In genomic region chr20:32582659-32583580, GRCh38 we compare ENCODE assay signal across 7 cellular contexts. TPM values are rescaled to one million over a fixed set of nuclear protein-coding genes. Genes with fewer than 3 reads are reported as not detected.
DNase-seq lines count a peak whose midpoint lies in the region; ATAC-seq and TF ChIP-seq lines count a peak whose summit lies in the region.

No MANE protein-coding gene starts in this region.

- TF ChIP-seq POLR2A in Peyer's patch (IDR thresholded peaks at IDR 0.05): no peak

- H3K4me1 ChIP-seq in Peyer's patch (peaks cover 0 to 38% (median 7%) of the 10 kb centered on the region in 4 donors), left lung (peaks cover 0 to 22% of the 10 kb centered on the region in 2 donors), thoracic aorta (ENCODE audit: control insufficient read depth in 1 of 2, low read depth in 2 of 2) (peaks cover 0 to 5% of the 10 kb centered on the region in 2 donors)

- H3K4me1 Mint-ChIP-seq in MCF 10A (ENCODE audit: insufficient read depth, unreplicated experiment): peaks cover 5% of the 10 kb centered on the region

- in situ Hi-C loops in GM13976 (cut with MboI; ENCODE audit: low sequenced_read_pairs, unreplicated experiment): no loop called here

- H3K36me3 ChIP-seq in Peyer's patch (no peaks in the 10 kb centered on the region), left lung (no peaks in the 10 kb centered on the region), thoracic aorta (no peaks in the 10 kb centered on the region)

- H3K36me3 Mint-ChIP-seq in MCF 10A (ENCODE audit: insufficient read depth, unreplicated experiment): no peaks in the 10 kb centered on the region

- no peaks in the 10 kb centered on the region for H3K9me3 Mint-ChIP-seq in MCF 10A (ENCODE audit: unreplicated experiment)

- H3K4me3 Mint-ChIP-seq in MCF 10A (ENCODE audit: unreplicated experiment): peak overlapping the region; percentile 29

- H3K27ac ChIP-seq in Peyer's patch (peak overlapping the region; percentile 50 to 78 (median 72)), left lung (no peak overlapping the region), thoracic aorta (no peak overlapping the region)

- H3K4me3 ChIP-seq in Peyer's patch (peak overlapping the region; percentile 53 to 86 (median 67)), left lung (peak overlapping the region; percentile 48 to 55), thoracic aorta (peak overlapping the region; percentile 82)

- TF ChIP-seq CTCF in GM13976 (IDR thresholded peaks at IDR 0.05; ENCODE audit: borderline replicate concordance, control extremely low read depth, extremely low read depth, insufficient read depth, missing control alignments): no peak
- no peak for TF ChIP-seq CTCF in Peyer's patch (IDR thresholded peaks at IDR 0.05)
- no peak for TF ChIP-seq CTCF in MCF 10A (IDR thresholded peaks at IDR 0.05; ENCODE audit: unreplicated experiment)
- no peak for TF ChIP-seq CTCF in left lung (IDR thresholded peaks at IDR 0.05)
- no peak for TF ChIP-seq CTCF in thoracic aorta (IDR thresholded peaks at IDR 0.05)

- peaks cover 27% of the 10 kb centered on the region for H3K27me3 Mint-ChIP-seq in MCF 10A (ENCODE audit: insufficient read depth, unreplicated experiment)

- H3K27me3 ChIP-seq in Peyer's patch (no peaks in the 10 kb centered on the region), left lung (peaks cover 12 to 74% of the 10 kb centered on the region in 2 donors), thoracic aorta (replicated peaks; ENCODE audit: insufficient read depth) (no peaks in the 10 kb centered on the region)

- peak; percentile 66 for DNase-seq in GM13976 (ENCODE audit: low spot score)
- peak in 1 of 3 donors; percentile 50 for DNase-seq in Peyer's patch
- no peak for DNase-seq in MCF 10A (ENCODE audit: unreplicated experiment)
- no peak for DNase-seq in left lung
- no peak for DNase-seq in thoracic aorta (ENCODE audit: low spot score)
- DNase-seq in putamen (ENCODE audit: low spot score): no peak

- no TSS peak for BruUV-seq in MCF 10A (replicated peaks; lab: Mats Ljungman, UMichigan)

- intact Hi-C loops in MCF 10A (cut with micrococcal nuclease): no loop called here
- intact Hi-C loops in left lung (cut with DNase I): no loop called here

- CTCF ChIA-PET in MCF 10A (lab: Yijun Ruan, JAX): interaction anchor here (0.6 kb wide), 1 partner anchor 9 kb away, joined by 3 read pairs; no protein-coding TSS in a partner anchor

- POLR2A ChIA-PET in MCF 10A (lab: Yijun Ruan, JAX): no interaction called here

- ATAC-seq in left lung (peak; percentile 39), thoracic aorta (ENCODE audit: insufficient number of reproducible peaks, low FRiP score, low read depth) (no peak), HG02884 (IDR thresholded peaks at IDR 0.05; ENCODE audit: unreplicated experiment) (no peak)

- H3K9me3 ChIP-seq in Peyer's patch (no peaks in the 10 kb centered on the region), left lung (no peaks in the 10 kb centered on the region), thoracic aorta (no peaks in the 10 kb centered on the region)

- H3K27ac Mint-ChIP-seq in MCF 10A (ENCODE audit: low read depth, unreplicated experiment): no peak overlapping the region

RNA-seq across cellular contexts. Expression of gene NOL4L, which starts 2.2 kb away (rescaled TPM):
- total RNA-seq in Peyer's patch (100 to 1,000 TPM in 2 of 4 donors, 10 to 100 TPM in 2; 44.6 to 134 (median 109) TPM), MCF 10A (2022) (3.3 and 4.6 TPM in 2 replicates), left lung (10 to 100 TPM; 16.7 to 19.2 TPM), thoracic aorta (10 to 100 TPM; 17.5 to 23.7 TPM)

Comparison
In these comparisons a context has a peak if more than half of its experiments do, and no peak if none do; other contexts are left out.
1. H3K27ac ChIP-seq: peak in Peyer's patch (4 of 4); none in left lung (0 of 2) and thoracic aorta (0 of 2).
2. Peak in every context shown above with its lines, with median percentiles within 50 percentile points of each other: H3K4me3 ChIP-seq.